ENCODE assay signal across 8 cellular contexts in the genomic region with DNA sequence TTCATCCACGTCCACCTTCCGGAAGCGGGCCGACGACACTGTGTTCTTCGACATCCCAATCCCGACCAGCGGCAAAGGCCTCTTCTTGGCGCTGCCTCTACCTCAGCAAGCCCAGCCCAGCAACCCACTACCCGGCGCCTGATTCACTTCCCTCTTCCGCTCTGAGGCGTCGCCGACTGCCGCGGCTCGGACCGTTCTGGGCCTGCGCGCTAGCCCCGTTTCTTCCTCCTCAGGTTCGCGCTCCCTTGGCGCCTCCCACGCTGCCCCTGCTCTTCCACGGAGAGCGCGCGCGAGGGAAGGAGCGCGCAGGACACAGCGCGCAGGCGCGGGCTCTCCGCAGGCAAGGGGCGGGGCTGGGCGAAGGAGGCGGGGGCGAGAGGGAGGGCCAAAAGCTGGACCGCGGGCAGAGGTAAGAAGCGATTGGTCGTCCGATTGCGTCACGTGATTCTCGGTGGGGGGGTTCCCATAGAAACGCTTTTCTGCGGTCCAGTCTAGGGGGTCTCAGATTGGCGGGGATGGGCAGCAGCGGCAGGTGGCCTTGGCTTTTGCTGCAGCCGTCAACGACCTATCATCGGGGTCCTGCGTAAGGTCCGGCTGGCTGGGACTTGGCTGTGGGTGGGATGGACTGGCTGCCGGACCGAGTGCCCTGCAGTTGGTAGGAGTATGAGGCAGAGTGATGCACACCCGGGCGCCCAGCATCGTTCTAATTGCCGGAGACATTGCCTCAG. TPM values are rescaled to one million over a fixed set of nuclear protein-coding genes. Genes with fewer than 3 reads are reported as not detected.
DNase-seq lines count a peak whose midpoint lies in the region; ATAC-seq, FAIRE-seq and TF ChIP-seq lines count a peak whose summit lies in the region.

A gene (minus strand): TSS at position 178 of the 728 bp plus-strand sequence. CDS start 124 bp downstream, at position 54.

- ATAC-seq in GM18870 (IDR thresholded peaks at IDR 0.05; ENCODE audit: unreplicated experiment) (peak; percentile 59), HG03135 (IDR thresholded peaks at IDR 0.05; ENCODE audit: unreplicated experiment) (peak; percentile 85)

- no peaks in the 10 kb centered on the region for H3K27me3 ChIP-seq in A673 (replicated peaks; ENCODE audit: insufficient read depth, low read depth, low read length, poor library complexity)
- H3K27me3 ChIP-seq in WERI-Rb-1 (ENCODE audit: insufficient read depth, low read depth, severe bottlenecking): no peaks in the 10 kb centered on the region
- no peaks in the 10 kb centered on the region for H3K27me3 ChIP-seq in mammary epithelial cell (ENCODE audit: insufficient read depth, low read length)
- peaks cover 19% of the 10 kb centered on the region for H3K27me3 ChIP-seq in iPS-20b (ENCODE audit: insufficient read depth, low read length)
- no peaks in the 10 kb centered on the region for H3K27me3 ChIP-seq in small intestine (ENCODE audit: control insufficient read depth in 2 of 2, insufficient read depth in 2 of 2, low read length in 2 of 2)

- dilution Hi-C loops in mammary epithelial cell (cut with HindIII; ENCODE audit: low sequenced_read_pairs): no loop called here

- H2AFZ ChIP-seq in mammary epithelial cell (ENCODE audit: low read depth, low read length): peak within 1 kb of the TSS; percentile 99

- H3K9me3 ChIP-seq in A673 (ENCODE audit: low read depth, low read length, poor library complexity, severe bottlenecking): no peaks in the 10 kb centered on the region
- no peaks in the 10 kb centered on the region for H3K9me3 ChIP-seq in WERI-Rb-1 (ENCODE audit: severe bottlenecking)
- H3K9me3 ChIP-seq in mammary epithelial cell (replicated peaks; ENCODE audit: insufficient read depth, low read length): no peaks in the 10 kb centered on the region
- H3K9me3 ChIP-seq in iPS-20b (ENCODE audit: insufficient read depth, low read depth, low read length): no peaks in the 10 kb centered on the region
- no peaks in the 10 kb centered on the region for H3K9me3 ChIP-seq in small intestine (ENCODE audit: control insufficient read depth, low read depth)

- in situ Hi-C loops in mammary epithelial cell (cut with MboI; ENCODE audit: low sequenced_read_pairs in 2 of 2): no loop called here

- H3K27ac ChIP-seq in A673 (ENCODE audit: low read depth, low read length, poor library complexity, severe bottlenecking): peak within 1 kb of the TSS; percentile 88
- H3K27ac ChIP-seq in WERI-Rb-1: peak within 1 kb of the TSS; percentile 79
- H3K27ac ChIP-seq in mammary epithelial cell (ENCODE audit: insufficient read depth, low read depth, low read length): peak within 1 kb of the TSS; percentile 82
- peak within 1 kb of the TSS; percentile 10 for H3K27ac ChIP-seq in iPS-20b (ENCODE audit: low read length)
- H3K27ac ChIP-seq in small intestine (ENCODE audit: low read depth in 1 of 2, low read length in 1 of 2): peak within 1 kb of the TSS; percentile 93 to 94

- no peak for TF ChIP-seq CTCF in A673 (conservative IDR thresholded peaks at IDR 0.05; ENCODE audit: low read depth, low read length)
- TF ChIP-seq CTCF in WERI-Rb-1 (IDR thresholded peaks at IDR 0.05; ENCODE audit: low read depth, low read length): no peak
- no peak for TF ChIP-seq CTCF in mammary epithelial cell (conservative IDR thresholded peaks at IDR 0.05 in 1 of 2, IDR thresholded peaks at IDR 0.05 in 1 of 2; ENCODE audit: extremely low read depth in 1 of 2, insufficient read depth in 1 of 2, low read depth in 1 of 2, low read length in 2 of 2)

- H3K4me1 ChIP-seq in A673 (ENCODE audit: insufficient read depth, low read length, poor library complexity, severe bottlenecking) (peaks cover 25% of the 10 kb centered on the region), mammary epithelial cell (ENCODE audit: insufficient read depth, low read length) (peaks cover 25% of the 10 kb centered on the region), iPS-20b (ENCODE audit: insufficient read depth, low read length) (peaks cover 23% of the 10 kb centered on the region; the same call in 1 of the 2 replicates), small intestine (ENCODE audit: control insufficient read depth in 2 of 2, insufficient read depth in 1 of 2, low read depth in 1 of 2, low read length in 1 of 2) (peaks cover 0 to 4% of the 10 kb centered on the region in 2 donors)

- BruUV-seq in A673 (replicated peaks; lab: Mats Ljungman, UMichigan): no TSS peak
- no TSS peak for BruUV-seq in mammary epithelial cell (replicated peaks; lab: Mats Ljungman, UMichigan)

- no peaks in the 10 kb centered on the region for H4K20me1 ChIP-seq in mammary epithelial cell (ENCODE audit: insufficient read depth, low read length)

- H3K79me2 ChIP-seq in mammary epithelial cell (ENCODE audit: insufficient read depth, low read length): peaks cover 46% of the 10 kb centered on the region

- WGBS in mammary epithelial cell (ENCODE audit: low coverage, missing lambda C conversion rate): 0% methylated on average over 3 of the region's 65 CpGs
- WGBS in small intestine, 3 donors: 0 to 1% (median 0%) methylated on average over 54 to 65 of the region's 65 CpGs

- POLR2A ChIA-PET in A673 (lab: Charles Lee; ENCODE audit: low non-redundant PET): interaction anchor here (0.6 kb wide), 1 partner anchor 415 kb away, joined by 3 read pairs; no protein-coding TSS in a partner anchor

- peak within 1 kb of the TSS; percentile 84 for H3K4me2 ChIP-seq in mammary epithelial cell (ENCODE audit: insufficient read depth, low read depth, low read length)

- FAIRE-seq in small intestine (lab: Jason Lieb, UNC): no peak

- H3K36me3 ChIP-seq in A673 (ENCODE audit: insufficient read depth, low read length, poor library complexity, severe bottlenecking): peaks cover 13% of the 10 kb centered on the region
- H3K36me3 ChIP-seq in WERI-Rb-1: no peaks in the 10 kb centered on the region
- no peaks in the 10 kb centered on the region for H3K36me3 ChIP-seq in mammary epithelial cell (ENCODE audit: insufficient read depth, low read length)
- H3K36me3 ChIP-seq in iPS-20b (ENCODE audit: insufficient read depth, low read depth, low read length): peaks cover 4% of the 10 kb centered on the region
- no peaks in the 10 kb centered on the region for H3K36me3 ChIP-seq in small intestine (ENCODE audit: control insufficient read depth in 2 of 2, insufficient read depth in 2 of 2, low read length in 2 of 2)

- CTCF ChIA-PET in A673 (lab: Charles Lee): interaction anchor here (0.8 kb wide), 1 partner anchor 49 kb away, joined by 4 read pairs; no protein-coding TSS in a partner anchor
- CTCF ChIA-PET in mammary epithelial cell (lab: Charles Lee; ENCODE audit: low non-redundant PET): no interaction called here

- H3K4me3 ChIP-seq in A673 (ENCODE audit: low read depth, low read length, poor library complexity, severe bottlenecking) (peak within 1 kb of the TSS; percentile 76), WERI-Rb-1 (ENCODE audit: low read depth, low read length) (peak within 1 kb of the TSS; percentile 63), mammary epithelial cell (replicated peaks in 1 of 3; ENCODE audit: insufficient read depth in 1 of 3, low read depth in 2 of 3, low read length in 3 of 3) (peak within 1 kb of the TSS; percentile 85 to 95 (median 90)), iPS-20b (ENCODE audit: low read length) (peak within 1 kb of the TSS; percentile 90), small intestine (ENCODE audit: low read depth in 1 of 2, low read length in 2 of 2) (peak within 1 kb of the TSS; percentile 79 to 99)

- H3K9ac ChIP-seq in mammary epithelial cell (ENCODE audit: insufficient read depth, low read length) (peak within 1 kb of the TSS; percentile 78), iPS-20b (ENCODE audit: low read depth, low read length) (peak within 1 kb of the TSS; percentile 84; the same call in 1 of the 2 replicates)

- intact Hi-C loops in A673 (cut with micrococcal nuclease; ENCODE audit: unreplicated experiment): loop anchor here (5.0 kb wide), 1 partner anchor 402 kb away; a partner anchor contains a TSS
- intact Hi-C loops in mammary epithelial cell (cut with micrococcal nuclease): loop anchor here (1.0 to 10.0 kb wide), 3 partner anchors 49 to 611 kb away; a partner anchor contains a TSS

- peak; percentile 99 for DNase-seq in A673 (ENCODE audit: low spot score)
- DNase-seq in NCI-H2227 (lab: John Stamatoyannopoulos, UW; ENCODE audit: unreplicated experiment): peak; percentile 98
- DNase-seq in WERI-Rb-1: peak; percentile 97
- DNase-seq in mammary epithelial cell: peak; percentile 99
- DNase-seq in small intestine: peak; percentile 98

RNA-seq across cellular contexts. Expression of the gene that starts here (rescaled TPM):
- total RNA-seq in A673 (2021) (138 and 158 TPM in 2 replicates), mammary epithelial cell (100 to 1,000 TPM; 162 to 186 TPM)
- polyA plus RNA-seq in mammary epithelial cell (125 TPM), small intestine (100 to 1,000 TPM; 125 to 140 (median 126) TPM)
- 125 TPM for polyA minus RNA-seq in mammary epithelial cell

Comparison
In these comparisons a context has a peak if more than half of its experiments do, and no peak if none do; other contexts are left out.
1. Peak in every context shown above with its lines: DNase-seq, ATAC-seq, H3K4me3 ChIP-seq and H3K27ac ChIP-seq.
2. H3K27ac ChIP-seq: peak in every context shown above with its lines; median percentile 94 in small intestine; 88 in A673; 82 in mammary epithelial cell; 79 in WERI-Rb-1; 10 in iPS-20b.